ENCODE assay signal across 12 cellular contexts in genomic region chr6:15268130-15268908, GRCh38. TPM values are rescaled to one million over a fixed set of nuclear protein-coding genes. Genes with fewer than 3 reads are reported as not detected.
DNase-seq lines count a peak whose midpoint lies in the region; ATAC-seq and TF ChIP-seq lines count a peak whose summit lies in the region.
"Had no signal": no experiment of that assay in that cellular context is flagged by ENCODE, and none has a peak within 500 bp of the region (broad histone marks: within the 10 kb centered on the region; RNA-seq: fewer than 3 reads in every experiment).

No MANE protein-coding gene starts in this region.

- H3K27me3 ChIP-seq in GM23338 (ENCODE audit: insufficient read depth) (no peaks in the 10 kb centered on the region), skeletal muscle tissue (ENCODE audit: control insufficient read depth in 3 of 3, insufficient read depth in 3 of 3, low read length in 3 of 3) (no peaks in the 10 kb centered on the region)

- H3K9me3 Mint-ChIP-seq in GM23338 = no peaks in the 10 kb centered on the region; the same call in 2 of the 3 replicates

- DNase-seq in GM23338 (ENCODE audit: low spot score) = peak; percentile 81
- DNase-seq in caudate nucleus (lab: John Stamatoyannopoulos, UW) = peak in 2 of 61 donors; percentile 6 to 20
- no peak for DNase-seq in activated CD4-positive, CD25-positive, alpha-beta regulatory T cell treated with anti-CD3 and anti-CD28 coated beads, Interleukin-2, amount 50 U/mL, for 72 hours
- no peak for DNase-seq in central memory CD4-positive, alpha-beta T cell
- DNase-seq in NCI-H146 (lab: John Stamatoyannopoulos, UW) = no peak
- DNase-seq: activated CD8-positive, alpha-beta memory T cell treated with anti-CD3 and anti-CD28 coated beads, Interleukin-2, amount 50 U/mL, for 48 hours; DMS79; NCI-H2081 treated with DMSO at 0.1 percent for 48 hours; stimulated activated CD4-positive, alpha-beta T cell treated with anti-CD3 and anti-CD28 coated beads, Interleukin-2, amount 100 ng/mL, for 24 hours had no signal

- H3K4me1 ChIP-seq in GM23338 (ENCODE audit: insufficient read depth) = peaks cover 97% of the 10 kb centered on the region
- peaks cover 53 to 60% (median 55%) of the 10 kb centered on the region in 3 donors for H3K4me1 ChIP-seq in skeletal muscle tissue (ENCODE audit: control insufficient read depth in 3 of 3, insufficient read depth in 3 of 3, low read length in 3 of 3)

- peaks cover 74% of the 10 kb centered on the region for H4K20me1 ChIP-seq in GM23338 (replicated peaks; ENCODE audit: insufficient read depth)

- H2AFZ ChIP-seq in GM23338 = no peak overlapping the region

- H3K79me2 ChIP-seq in GM23338 (replicated peaks; ENCODE audit: insufficient read depth) = peaks cover 100% of the 10 kb centered on the region

- TF ChIP-seq CTCF in GM23338 (conservative IDR thresholded peaks at IDR 0.05; ENCODE audit: low read depth in 2 of 2) = no peak

- H3K4me2 ChIP-seq in GM23338 = peak overlapping the region; percentile 90

- H3K27ac ChIP-seq in GM23338 (ENCODE audit: low read depth) = peak overlapping the region; percentile 90
- peak overlapping the region; percentile 68 for H3K27ac ChIP-seq in caudate nucleus (ENCODE audit: low read depth, low read length)
- H3K27ac ChIP-seq in skeletal muscle tissue (ENCODE audit: low read depth, low read length) = peak overlapping the region; percentile 15

- peak overlapping the region in 2 of 3 donors; percentile 26 to 45 for H3K9ac ChIP-seq in skeletal muscle tissue (ENCODE audit: low read depth in 1 of 3, low read length in 3 of 3)

- peaks cover 48% of the 10 kb centered on the region for H3F3A ChIP-seq in GM23338 (replicated peaks; ENCODE audit: low read depth)

- H3K27me3 Mint-ChIP-seq in GM23338 (ENCODE audit: insufficient read depth, low read depth, poor library complexity) = peaks cover 27% of the 10 kb centered on the region

- H3K36me3 ChIP-seq in GM23338 (ENCODE audit: insufficient read depth) (no peaks in the 10 kb centered on the region), skeletal muscle tissue (ENCODE audit: control insufficient read depth in 3 of 3, insufficient read depth in 3 of 3, low read length in 3 of 3) (no peaks in the 10 kb centered on the region)

- H3K36me3 Mint-ChIP-seq in GM23338 (ENCODE audit: low read depth) = peaks cover 35% of the 10 kb centered on the region

- H3K27ac Mint-ChIP-seq in GM23338 = peak overlapping the region; percentile 88

- ATAC-seq in GM23338 = peak; percentile 54
- no peak for ATAC-seq in HG02840 (IDR thresholded peaks at IDR 0.05; ENCODE audit: low FRiP score, unreplicated experiment)

- H3K9me3 ChIP-seq in iPS-18c (ENCODE audit: control insufficient read depth, insufficient read depth, low read length) (no peaks in the 10 kb centered on the region), skeletal muscle tissue (ENCODE audit: control insufficient read depth in 3 of 3, low read length in 3 of 3) (no peaks in the 10 kb centered on the region)

- peaks cover 94% of the 10 kb centered on the region for H3K4me1 Mint-ChIP-seq in GM23338

- peak overlapping the region; percentile 67 for H3K4me3 Mint-ChIP-seq in GM23338

- H3K4me3 ChIP-seq in GM23338 (peak overlapping the region; percentile 43), iPS-18c (ENCODE audit: insufficient read depth, low read depth, low read length) (peak overlapping the region; percentile 9; the same call in 1 of the 2 replicates), skeletal muscle tissue (ENCODE audit: low read length in 3 of 3) (peak overlapping the region in 1 of 3 donors; percentile 10)

- H3K9me2 ChIP-seq in GM23338 (ENCODE audit: insufficient read depth) = no peaks in the 10 kb centered on the region

TF ChIP-seq in GM23338, 12 proteins besides CTCF, POLR2A, EP300 and RAD21 (continues in another document):
- TF ChIP-seq, protein P1, sequence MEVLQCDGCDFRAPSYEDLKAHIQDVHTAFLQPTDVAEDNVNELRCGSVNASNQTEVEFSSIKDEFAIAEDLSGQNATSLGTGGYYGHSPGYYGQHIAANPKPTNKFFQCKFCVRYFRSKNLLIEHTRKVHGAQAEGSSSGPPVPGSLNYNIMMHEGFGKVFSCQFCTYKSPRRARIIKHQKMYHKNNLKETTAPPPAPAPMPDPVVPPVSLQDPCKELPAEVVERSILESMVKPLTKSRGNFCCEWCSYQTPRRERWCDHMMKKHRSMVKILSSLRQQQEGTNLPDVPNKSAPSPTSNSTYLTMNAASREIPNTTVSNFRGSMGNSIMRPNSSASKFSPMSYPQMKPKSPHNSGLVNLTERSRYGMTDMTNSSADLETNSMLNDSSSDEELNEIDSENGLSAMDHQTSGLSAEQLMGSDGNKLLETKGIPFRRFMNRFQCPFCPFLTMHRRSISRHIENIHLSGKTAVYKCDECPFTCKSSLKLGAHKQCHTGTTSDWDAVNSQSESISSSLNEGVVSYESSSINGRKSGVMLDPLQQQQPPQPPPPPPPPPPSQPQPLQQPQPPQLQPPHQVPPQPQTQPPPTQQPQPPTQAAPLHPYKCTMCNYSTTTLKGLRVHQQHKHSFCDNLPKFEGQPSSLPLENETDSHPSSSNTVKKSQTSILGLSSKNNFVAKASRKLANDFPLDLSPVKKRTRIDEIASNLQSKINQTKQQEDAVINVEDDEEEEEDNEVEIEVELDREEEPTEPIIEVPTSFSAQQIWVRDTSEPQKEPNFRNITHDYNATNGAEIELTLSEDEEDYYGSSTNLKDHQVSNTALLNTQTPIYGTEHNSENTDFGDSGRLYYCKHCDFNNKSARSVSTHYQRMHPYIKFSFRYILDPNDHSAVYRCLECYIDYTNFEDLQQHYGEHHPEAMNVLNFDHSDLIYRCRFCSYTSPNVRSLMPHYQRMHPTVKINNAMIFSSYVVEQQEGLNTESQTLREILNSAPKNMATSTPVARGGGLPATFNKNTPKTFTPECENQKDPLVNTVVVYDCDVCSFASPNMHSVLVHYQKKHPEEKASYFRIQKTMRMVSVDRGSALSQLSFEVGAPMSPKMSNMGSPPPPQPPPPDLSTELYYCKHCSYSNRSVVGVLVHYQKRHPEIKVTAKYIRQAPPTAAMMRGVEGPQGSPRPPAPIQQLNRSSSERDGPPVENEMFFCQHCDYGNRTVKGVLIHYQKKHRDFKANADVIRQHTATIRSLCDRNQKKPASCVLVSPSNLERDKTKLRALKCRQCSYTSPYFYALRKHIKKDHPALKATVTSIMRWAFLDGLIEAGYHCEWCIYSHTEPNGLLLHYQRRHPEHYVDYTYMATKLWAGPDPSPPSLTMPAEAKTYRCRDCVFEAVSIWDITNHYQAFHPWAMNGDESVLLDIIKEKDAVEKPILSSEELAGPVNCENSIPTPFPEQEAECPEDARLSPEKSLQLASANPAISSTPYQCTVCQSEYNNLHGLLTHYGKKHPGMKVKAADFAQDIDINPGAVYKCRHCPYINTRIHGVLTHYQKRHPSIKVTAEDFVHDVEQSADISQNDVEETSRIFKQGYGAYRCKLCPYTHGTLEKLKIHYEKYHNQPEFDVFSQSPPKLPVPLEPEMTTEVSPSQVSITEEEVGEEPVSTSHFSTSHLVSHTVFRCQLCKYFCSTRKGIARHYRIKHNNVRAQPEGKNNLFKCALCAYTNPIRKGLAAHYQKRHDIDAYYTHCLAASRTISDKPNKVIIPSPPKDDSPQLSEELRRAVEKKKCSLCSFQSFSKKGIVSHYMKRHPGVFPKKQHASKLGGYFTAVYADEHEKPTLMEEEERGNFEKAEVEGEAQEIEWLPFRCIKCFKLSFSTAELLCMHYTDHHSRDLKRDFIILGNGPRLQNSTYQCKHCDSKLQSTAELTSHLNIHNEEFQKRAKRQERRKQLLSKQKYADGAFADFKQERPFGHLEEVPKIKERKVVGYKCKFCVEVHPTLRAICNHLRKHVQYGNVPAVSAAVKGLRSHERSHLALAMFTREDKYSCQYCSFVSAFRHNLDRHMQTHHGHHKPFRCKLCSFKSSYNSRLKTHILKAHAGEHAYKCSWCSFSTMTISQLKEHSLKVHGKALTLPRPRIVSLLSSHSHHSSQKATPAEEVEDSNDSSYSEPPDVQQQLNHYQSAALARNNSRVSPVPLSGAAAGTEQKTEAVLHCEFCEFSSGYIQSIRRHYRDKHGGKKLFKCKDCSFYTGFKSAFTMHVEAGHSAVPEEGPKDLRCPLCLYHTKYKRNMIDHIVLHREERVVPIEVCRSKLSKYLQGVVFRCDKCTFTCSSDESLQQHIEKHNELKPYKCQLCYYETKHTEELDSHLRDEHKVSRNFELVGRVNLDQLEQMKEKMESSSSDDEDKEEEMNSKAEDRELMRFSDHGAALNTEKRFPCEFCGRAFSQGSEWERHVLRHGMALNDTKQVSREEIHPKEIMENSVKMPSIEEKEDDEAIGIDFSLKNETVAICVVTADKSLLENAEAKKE (CRISPR knock-in tag; IDR thresholded peaks at IDR 0.05) = peak; percentile 69; the same call in 1 of the 2 replicates
- TF ChIP-seq CREB1 (CRISPR knock-in tag; IDR thresholded peaks at IDR 0.05; ENCODE audit: low read depth) (peak; percentile 51), POLR2AphosphoS5 (IDR thresholded peaks at IDR 0.05; ENCODE audit: low read depth) (peak; percentile 29; the same call in 1 of the 2 replicates), ZNF331 (CRISPR knock-in tag; IDR thresholded peaks at IDR 0.05; ENCODE audit: low read depth) (no peak), NANOG (IDR thresholded peaks at IDR 0.05; ENCODE audit: borderline replicate concordance) (peak; percentile 94), ETS1 (IDR thresholded peaks at IDR 0.05) (0 out of 2 replicates have a peak, but pooled peaks have one; percentile 50)

RNA-seq across cellular contexts. Expression of gene JARID2, which starts 22.4 kb away (rescaled TPM):
- 177 and 196 TPM in 2 replicates for total RNA-seq in GM23338 (2014; rRNA removed; shearing (Covaris generic))
- 87.6 and 92.8 TPM in 2 replicates for polyA plus RNA-seq in GM23338 (2016; fragmentation: Nextera tagmentation; extraction: Ambion mirVana)
- total RNA-seq in skeletal muscle tissue = 12.0 TPM

Comparison
In these comparisons a context has a peak if more than half of its experiments do, and no peak if none do; other contexts are left out.
1. H3K27ac ChIP-seq: peak in every context shown above with its lines; median percentile 90 in GM23338; 68 in caudate nucleus; 15 in skeletal muscle tissue.
2. RNA of gene JARID2, which starts 22.4 kb away (total RNA-seq): 177 to 196 TPM in GM23338; 12.0 TPM in skeletal muscle tissue (single experiment); every median in the first group is over 10 times any median in the second.